In the genomic region with DNA sequence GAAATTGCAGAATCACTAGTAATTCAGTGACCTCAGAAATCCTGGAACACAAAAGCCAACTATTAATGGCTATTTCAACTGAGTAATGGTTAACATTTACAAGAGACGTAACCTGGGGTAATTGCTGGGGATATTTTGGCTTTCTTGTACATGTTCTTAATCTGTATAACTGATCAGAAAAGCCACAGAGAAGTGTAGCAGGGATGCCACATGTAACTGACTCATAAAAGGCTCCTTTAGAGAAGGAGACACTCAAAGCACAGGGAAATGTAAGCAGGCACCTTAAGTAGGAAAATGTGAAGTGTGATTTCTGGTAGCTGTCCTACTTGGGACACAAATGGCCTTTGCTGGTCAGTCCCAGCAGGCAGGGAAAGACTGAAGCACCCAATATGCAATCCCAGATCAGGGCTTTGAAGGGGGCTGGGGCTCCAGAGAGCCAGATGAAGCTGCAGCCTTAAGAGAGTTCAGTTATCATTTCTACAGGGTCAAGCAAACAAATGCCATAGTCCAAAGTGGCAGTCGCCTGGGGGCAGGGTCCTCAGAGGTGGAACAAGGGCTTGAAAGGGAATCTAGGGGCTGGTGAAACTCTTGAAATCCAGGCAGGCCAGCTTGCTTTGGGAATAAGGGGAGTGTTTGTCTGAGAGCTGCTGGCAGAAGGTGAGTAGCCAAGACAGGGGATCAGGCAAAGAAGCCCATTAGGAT, we compare ENCODE assay signal across 1 cellular context.
A peak's percentile ranks its signal among the peaks of the same experiment; 100 is the strongest.
TF ChIP-seq lines count a peak whose summit lies in the region.

No MANE protein-coding gene starts in this region.

TF ChIP-seq in HepG2, 621 proteins besides CTCF, POLR2A, EP300 and RAD21 (continued from another document and continues in another):
- TF ChIP-seq, protein P1, sequence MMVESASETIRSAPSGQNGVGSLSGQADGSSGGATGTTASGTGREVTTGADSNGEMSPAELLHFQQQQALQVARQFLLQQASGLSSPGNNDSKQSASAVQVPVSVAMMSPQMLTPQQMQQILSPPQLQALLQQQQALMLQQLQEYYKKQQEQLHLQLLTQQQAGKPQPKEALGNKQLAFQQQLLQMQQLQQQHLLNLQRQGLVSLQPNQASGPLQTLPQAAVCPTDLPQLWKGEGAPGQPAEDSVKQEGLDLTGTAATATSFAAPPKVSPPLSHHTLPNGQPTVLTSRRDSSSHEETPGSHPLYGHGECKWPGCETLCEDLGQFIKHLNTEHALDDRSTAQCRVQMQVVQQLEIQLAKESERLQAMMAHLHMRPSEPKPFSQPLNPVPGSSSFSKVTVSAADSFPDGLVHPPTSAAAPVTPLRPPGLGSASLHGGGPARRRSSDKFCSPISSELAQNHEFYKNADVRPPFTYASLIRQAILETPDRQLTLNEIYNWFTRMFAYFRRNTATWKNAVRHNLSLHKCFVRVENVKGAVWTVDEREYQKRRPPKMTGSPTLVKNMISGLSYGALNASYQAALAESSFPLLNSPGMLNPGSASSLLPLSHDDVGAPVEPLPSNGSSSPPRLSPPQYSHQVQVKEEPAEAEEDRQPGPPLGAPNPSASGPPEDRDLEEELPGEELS (CRISPR knock-in tag; IDR thresholded peaks at IDR 0.05): 0 out of 2 replicates have a peak, but pooled peaks have one; percentile 34
- TF ChIP-seq ZFX (CRISPR knock-in tag; IDR thresholded peaks at IDR 0.05; ENCODE audit: low read depth) (no peak), PLRG1 (conservative IDR thresholded peaks at IDR 0.05) (no peak), ZNF382 (CRISPR knock-in tag; IDR thresholded peaks at IDR 0.05; ENCODE audit: borderline replicate concordance) (no peak), ZNF614 (CRISPR knock-in tag; IDR thresholded peaks at IDR 0.05; ENCODE audit: borderline replicate concordance) (no peak), SMARCE1 (IDR thresholded peaks at IDR 0.05; ENCODE audit: borderline replicate concordance) (no peak), IRF2 (CRISPR knock-in tag; IDR thresholded peaks at IDR 0.05) (0 out of 2 replicates have a peak, but pooled peaks have one; percentile 22), MEIS1 (CRISPR knock-in tag; IDR thresholded peaks at IDR 0.05; ENCODE audit: borderline replicate concordance) (no peak), ZNF557 (CRISPR knock-in tag; IDR thresholded peaks at IDR 0.05) (no peak), ZNF850 (CRISPR knock-in tag; conservative IDR thresholded peaks at IDR 0.05) (no peak), ZFP41 (CRISPR knock-in tag; IDR thresholded peaks at IDR 0.05; ENCODE audit: borderline replicate concordance) (no peak), DNMT3B (CRISPR knock-in tag; conservative IDR thresholded peaks at IDR 0.05) (no peak), MXI1 (IDR thresholded peaks at IDR 0.05; ENCODE audit: borderline replicate concordance, low read depth, low read length) (no peak), GFI1 (CRISPR knock-in tag; IDR thresholded peaks at IDR 0.05; ENCODE audit: borderline replicate concordance) (peak; percentile 79; the same call in 1 of the 2 replicates), GATAD2A (CRISPR knock-in tag; IDR thresholded peaks at IDR 0.05) (peak; percentile 80), TGIF2 (CRISPR knock-in tag; IDR thresholded peaks at IDR 0.05) (no peak), ZNF619 (CRISPR knock-in tag; IDR thresholded peaks at IDR 0.05) (no peak), DR1 (CRISPR knock-in tag; IDR thresholded peaks at IDR 0.05) (no peak), NFE2L2 (IDR thresholded peaks at IDR 0.05; ENCODE audit: low read length) (no peak), DMAP1 (CRISPR knock-in tag; IDR thresholded peaks at IDR 0.05) (0 out of 2 replicates have a peak, but pooled peaks have one; percentile 42), SOX6 (IDR thresholded peaks at IDR 0.05) (no peak), SOX6 (CRISPR knock-in tag; IDR thresholded peaks at IDR 0.05) (peak; percentile 71), ONECUT2 (CRISPR knock-in tag; IDR thresholded peaks at IDR 0.05) (no peak), RXRA (CRISPR knock-in tag; IDR thresholded peaks at IDR 0.05) (peak; percentile 75; the same call in 1 of the 2 replicates), ARID2 (CRISPR knock-in tag; IDR thresholded peaks at IDR 0.05; ENCODE audit: borderline replicate concordance) (peak; percentile 77; the same call in 1 of the 2 replicates), RARA (CRISPR knock-in tag; IDR thresholded peaks at IDR 0.05) (0 out of 2 replicates have a peak, but pooled peaks have one; percentile 24), PHF5A (CRISPR knock-in tag; IDR thresholded peaks at IDR 0.05; ENCODE audit: low read depth, unreplicated experiment) (no peak), CCAR2 (optimal IDR thresholded peaks at IDR 0.05; ENCODE audit: low read depth, low read length) (no peak), ZFP1 (CRISPR knock-in tag; IDR thresholded peaks at IDR 0.05) (no peak)
- TF ChIP-seq, protein P2, sequence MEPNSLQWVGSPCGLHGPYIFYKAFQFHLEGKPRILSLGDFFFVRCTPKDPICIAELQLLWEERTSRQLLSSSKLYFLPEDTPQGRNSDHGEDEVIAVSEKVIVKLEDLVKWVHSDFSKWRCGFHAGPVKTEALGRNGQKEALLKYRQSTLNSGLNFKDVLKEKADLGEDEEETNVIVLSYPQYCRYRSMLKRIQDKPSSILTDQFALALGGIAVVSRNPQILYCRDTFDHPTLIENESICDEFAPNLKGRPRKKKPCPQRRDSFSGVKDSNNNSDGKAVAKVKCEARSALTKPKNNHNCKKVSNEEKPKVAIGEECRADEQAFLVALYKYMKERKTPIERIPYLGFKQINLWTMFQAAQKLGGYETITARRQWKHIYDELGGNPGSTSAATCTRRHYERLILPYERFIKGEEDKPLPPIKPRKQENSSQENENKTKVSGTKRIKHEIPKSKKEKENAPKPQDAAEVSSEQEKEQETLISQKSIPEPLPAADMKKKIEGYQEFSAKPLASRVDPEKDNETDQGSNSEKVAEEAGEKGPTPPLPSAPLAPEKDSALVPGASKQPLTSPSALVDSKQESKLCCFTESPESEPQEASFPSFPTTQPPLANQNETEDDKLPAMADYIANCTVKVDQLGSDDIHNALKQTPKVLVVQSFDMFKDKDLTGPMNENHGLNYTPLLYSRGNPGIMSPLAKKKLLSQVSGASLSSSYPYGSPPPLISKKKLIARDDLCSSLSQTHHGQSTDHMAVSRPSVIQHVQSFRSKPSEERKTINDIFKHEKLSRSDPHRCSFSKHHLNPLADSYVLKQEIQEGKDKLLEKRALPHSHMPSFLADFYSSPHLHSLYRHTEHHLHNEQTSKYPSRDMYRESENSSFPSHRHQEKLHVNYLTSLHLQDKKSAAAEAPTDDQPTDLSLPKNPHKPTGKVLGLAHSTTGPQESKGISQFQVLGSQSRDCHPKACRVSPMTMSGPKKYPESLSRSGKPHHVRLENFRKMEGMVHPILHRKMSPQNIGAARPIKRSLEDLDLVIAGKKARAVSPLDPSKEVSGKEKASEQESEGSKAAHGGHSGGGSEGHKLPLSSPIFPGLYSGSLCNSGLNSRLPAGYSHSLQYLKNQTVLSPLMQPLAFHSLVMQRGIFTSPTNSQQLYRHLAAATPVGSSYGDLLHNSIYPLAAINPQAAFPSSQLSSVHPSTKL (CRISPR knock-in tag; IDR thresholded peaks at IDR 0.05): peak; percentile 79
- TF ChIP-seq, protein P3, sequence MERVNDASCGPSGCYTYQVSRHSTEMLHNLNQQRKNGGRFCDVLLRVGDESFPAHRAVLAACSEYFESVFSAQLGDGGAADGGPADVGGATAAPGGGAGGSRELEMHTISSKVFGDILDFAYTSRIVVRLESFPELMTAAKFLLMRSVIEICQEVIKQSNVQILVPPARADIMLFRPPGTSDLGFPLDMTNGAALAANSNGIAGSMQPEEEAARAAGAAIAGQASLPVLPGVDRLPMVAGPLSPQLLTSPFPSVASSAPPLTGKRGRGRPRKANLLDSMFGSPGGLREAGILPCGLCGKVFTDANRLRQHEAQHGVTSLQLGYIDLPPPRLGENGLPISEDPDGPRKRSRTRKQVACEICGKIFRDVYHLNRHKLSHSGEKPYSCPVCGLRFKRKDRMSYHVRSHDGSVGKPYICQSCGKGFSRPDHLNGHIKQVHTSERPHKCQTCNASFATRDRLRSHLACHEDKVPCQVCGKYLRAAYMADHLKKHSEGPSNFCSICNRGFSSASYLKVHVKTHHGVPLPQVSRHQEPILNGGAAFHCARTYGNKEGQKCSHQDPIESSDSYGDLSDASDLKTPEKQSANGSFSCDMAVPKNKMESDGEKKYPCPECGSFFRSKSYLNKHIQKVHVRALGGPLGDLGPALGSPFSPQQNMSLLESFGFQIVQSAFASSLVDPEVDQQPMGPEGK (CRISPR knock-in tag; IDR thresholded peaks at IDR 0.05): peak; percentile 61; the same call in 1 of the 2 replicates
- TF ChIP-seq, protein P4, sequence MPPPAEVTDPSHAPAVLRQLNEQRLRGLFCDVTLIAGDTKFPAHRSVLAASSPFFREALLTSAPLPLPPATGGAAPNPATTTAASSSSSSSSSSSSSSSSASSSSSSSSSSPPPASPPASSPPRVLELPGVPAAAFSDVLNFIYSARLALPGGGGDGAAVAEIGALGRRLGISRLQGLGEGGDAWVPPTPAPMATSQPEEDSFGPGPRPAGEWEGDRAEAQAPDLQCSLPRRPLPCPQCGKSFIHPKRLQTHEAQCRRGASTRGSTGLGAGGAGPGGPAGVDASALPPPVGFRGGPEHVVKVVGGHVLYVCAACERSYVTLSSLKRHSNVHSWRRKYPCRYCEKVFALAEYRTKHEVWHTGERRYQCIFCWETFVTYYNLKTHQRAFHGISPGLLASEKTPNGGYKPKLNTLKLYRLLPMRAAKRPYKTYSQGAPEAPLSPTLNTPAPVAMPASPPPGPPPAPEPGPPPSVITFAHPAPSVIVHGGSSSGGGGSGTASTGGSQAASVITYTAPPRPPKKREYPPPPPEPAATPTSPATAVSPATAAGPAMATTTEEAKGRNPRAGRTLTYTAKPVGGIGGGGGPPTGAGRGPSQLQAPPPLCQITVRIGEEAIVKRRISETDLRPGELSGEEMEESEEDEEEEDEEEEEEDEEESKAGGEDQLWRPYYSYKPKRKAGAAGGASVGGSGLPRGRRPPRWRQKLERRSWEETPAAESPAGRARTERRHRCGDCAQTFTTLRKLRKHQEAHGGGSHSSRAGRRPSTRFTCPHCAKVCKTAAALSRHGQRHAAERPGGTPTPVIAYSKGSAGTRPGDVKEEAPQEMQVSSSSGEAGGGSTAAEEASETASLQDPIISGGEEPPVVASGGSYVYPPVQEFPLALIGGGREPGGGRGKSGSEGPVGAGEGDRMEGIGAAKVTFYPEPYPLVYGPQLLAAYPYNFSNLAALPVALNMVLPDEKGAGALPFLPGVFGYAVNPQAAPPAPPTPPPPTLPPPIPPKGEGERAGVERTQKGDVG (CRISPR knock-in tag; IDR thresholded peaks at IDR 0.05; ENCODE audit: borderline replicate concordance): no peak
- TF ChIP-seq, protein P5, sequence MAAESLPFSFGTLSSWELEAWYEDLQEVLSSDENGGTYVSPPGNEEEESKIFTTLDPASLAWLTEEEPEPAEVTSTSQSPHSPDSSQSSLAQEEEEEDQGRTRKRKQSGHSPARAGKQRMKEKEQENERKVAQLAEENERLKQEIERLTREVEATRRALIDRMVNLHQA (CRISPR knock-in tag; IDR thresholded peaks at IDR 0.05): no peak
- TF ChIP-seq, protein P6, sequence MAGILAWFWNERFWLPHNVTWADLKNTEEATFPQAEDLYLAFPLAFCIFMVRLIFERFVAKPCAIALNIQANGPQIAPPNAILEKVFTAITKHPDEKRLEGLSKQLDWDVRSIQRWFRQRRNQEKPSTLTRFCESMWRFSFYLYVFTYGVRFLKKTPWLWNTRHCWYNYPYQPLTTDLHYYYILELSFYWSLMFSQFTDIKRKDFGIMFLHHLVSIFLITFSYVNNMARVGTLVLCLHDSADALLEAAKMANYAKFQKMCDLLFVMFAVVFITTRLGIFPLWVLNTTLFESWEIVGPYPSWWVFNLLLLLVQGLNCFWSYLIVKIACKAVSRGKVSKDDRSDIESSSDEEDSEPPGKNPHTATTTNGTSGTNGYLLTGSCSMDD (CRISPR knock-in tag; IDR thresholded peaks at IDR 0.05): no peak
- TF ChIP-seq, protein P7, sequence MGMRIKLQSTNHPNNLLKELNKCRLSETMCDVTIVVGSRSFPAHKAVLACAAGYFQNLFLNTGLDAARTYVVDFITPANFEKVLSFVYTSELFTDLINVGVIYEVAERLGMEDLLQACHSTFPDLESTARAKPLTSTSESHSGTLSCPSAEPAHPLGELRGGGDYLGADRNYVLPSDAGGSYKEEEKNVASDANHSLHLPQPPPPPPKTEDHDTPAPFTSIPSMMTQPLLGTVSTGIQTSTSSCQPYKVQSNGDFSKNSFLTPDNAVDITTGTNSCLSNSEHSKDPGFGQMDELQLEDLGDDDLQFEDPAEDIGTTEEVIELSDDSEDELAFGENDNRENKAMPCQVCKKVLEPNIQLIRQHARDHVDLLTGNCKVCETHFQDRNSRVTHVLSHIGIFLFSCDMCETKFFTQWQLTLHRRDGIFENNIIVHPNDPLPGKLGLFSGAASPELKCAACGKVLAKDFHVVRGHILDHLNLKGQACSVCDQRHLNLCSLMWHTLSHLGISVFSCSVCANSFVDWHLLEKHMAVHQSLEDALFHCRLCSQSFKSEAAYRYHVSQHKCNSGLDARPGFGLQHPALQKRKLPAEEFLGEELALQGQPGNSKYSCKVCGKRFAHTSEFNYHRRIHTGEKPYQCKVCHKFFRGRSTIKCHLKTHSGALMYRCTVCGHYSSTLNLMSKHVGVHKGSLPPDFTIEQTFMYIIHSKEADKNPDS (CRISPR knock-in tag; IDR thresholded peaks at IDR 0.05): no peak
- TF ChIP-seq, protein P8, sequence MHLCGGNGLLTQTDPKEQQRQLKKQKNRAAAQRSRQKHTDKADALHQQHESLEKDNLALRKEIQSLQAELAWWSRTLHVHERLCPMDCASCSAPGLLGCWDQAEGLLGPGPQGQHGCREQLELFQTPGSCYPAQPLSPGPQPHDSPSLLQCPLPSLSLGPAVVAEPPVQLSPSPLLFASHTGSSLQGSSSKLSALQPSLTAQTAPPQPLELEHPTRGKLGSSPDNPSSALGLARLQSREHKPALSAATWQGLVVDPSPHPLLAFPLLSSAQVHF (CRISPR knock-in tag; IDR thresholded peaks at IDR 0.05): no peak
- TF ChIP-seq, protein P9, sequence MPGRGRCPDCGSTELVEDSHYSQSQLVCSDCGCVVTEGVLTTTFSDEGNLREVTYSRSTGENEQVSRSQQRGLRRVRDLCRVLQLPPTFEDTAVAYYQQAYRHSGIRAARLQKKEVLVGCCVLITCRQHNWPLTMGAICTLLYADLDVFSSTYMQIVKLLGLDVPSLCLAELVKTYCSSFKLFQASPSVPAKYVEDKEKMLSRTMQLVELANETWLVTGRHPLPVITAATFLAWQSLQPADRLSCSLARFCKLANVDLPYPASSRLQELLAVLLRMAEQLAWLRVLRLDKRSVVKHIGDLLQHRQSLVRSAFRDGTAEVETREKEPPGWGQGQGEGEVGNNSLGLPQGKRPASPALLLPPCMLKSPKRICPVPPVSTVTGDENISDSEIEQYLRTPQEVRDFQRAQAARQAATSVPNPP (CRISPR knock-in tag; IDR thresholded peaks at IDR 0.05): 0 out of 2 replicates have a peak, but pooled peaks have one; percentile 65
